1 cellular context compared by ENCODE assay signal in the genomic region with DNA sequence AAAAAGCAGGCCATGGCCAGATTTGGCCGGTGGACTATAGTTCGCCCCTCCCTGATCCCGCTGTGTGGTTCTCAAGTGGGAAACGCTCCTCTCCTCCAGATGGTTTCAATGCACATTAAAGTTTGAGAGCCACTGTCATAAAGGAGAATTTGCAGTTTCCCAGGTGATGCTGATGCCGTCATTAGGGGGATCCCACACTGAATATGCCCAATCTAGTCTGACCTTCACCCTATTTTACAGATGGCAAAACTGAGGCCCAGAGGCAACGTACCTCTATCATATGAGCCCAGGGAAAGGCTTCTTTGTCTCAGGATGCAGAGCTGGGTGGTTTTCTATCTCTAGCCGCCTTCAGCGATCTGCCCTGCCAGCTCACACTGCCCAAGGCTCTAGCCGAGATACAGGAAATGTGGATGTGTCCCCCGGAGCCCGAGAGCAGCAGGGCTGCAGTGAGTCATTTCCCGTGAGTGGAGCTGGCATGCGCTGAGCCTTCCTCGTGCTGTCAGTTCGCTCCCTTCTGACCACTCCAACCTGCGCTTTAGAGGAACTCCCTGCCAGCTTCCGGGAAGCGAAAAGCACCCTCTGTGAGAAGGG.
A peak's percentile ranks its signal among the peaks of the same experiment; 100 is the strongest.
TF ChIP-seq lines count a peak whose summit lies in the region.

No MANE protein-coding gene starts in this region.

TF ChIP-seq in K562, 482 proteins besides CTCF, POLR2A, EP300 and RAD21 (continued from another document):
- TF ChIP-seq PATZ1 (CRISPR knock-in tag; IDR thresholded peaks at IDR 0.05; ENCODE audit: borderline replicate concordance) = no peak
- 0 out of 2 replicates have a peak, but pooled peaks have one; percentile 14 for TF ChIP-seq CBFA2T2 (conservative IDR thresholded peaks at IDR 0.05)
- peak in 1 of 2 experiments; percentile 27; a peak in 1 of 4 replicates for TF ChIP-seq RCOR1 (IDR thresholded peaks at IDR 0.05; ENCODE audit: borderline replicate concordance in 1 of 2, low read depth in 2 of 2, low read length in 2 of 2)
- TF ChIP-seq MBD2 (IDR thresholded peaks at IDR 0.05; ENCODE audit: borderline replicate concordance, low read depth) = no peak
- TF ChIP-seq SNIP1 (IDR thresholded peaks at IDR 0.05; ENCODE audit: low read depth) = no peak
- TF ChIP-seq BHLHE40 (IDR thresholded peaks at IDR 0.05; ENCODE audit: low read length) = peak; percentile 39; the same call in 1 of the 2 replicates
